Comparison of ENCODE assay signal across 10 cellular contexts in the genomic region with DNA sequence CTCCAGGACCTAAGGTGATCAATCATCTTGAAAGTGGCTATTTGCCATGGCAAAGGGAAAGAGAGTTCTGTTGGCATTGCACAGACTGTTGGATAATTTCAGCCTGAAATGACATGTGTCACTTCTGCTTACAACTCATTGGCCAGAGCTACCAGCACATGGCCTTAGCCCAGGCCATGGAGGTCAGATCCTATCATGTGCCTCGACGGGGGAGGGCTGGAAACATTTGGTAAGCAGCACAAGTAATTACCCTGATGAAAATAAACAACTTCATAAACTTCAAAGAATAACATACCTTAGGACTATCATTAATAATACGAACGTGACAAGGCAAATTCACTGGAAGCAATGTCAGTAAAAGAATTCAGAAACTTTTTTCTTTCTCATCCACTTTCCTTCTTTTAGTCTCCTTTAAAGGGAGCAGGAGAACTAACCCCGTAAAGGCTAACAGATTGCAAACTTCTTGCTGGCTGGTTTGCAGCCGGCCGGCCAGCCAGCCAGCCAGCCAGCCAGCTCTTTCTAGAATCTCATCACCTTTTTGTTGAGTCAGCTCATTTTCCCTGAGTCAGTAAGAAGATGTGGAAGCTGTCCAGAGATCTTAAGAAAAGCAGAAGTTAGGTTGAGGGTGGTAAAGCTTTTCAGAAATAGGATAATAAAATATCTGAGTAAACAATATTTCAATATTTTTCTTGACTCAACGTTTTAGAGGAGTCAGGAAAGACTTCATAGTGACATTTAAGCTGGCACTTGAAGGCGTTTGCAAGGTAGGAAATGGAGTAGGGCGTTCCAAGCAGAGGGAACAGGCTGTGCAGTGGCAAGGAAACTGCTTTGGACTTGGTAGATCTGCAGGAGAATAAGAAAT.
DNase-seq lines count a peak whose midpoint lies in the region; ATAC-seq and TF ChIP-seq lines count a peak whose summit lies in the region.
"Had no signal": no experiment of that assay in that cellular context is flagged by ENCODE, and none has a peak within 500 bp of the region (broad histone marks: within the 10 kb centered on the region; RNA-seq: fewer than 3 reads in every experiment).

No MANE protein-coding gene starts in this region.

- H3K9me2 ChIP-seq in MM.1S (replicated peaks; ENCODE audit: insufficient read depth, low read length): no peaks in the 10 kb centered on the region

- H2AFZ ChIP-seq in MM.1S (ENCODE audit: low read length): no peak overlapping the region

- no peaks in the 10 kb centered on the region for H3K36me3 ChIP-seq in MM.1S (replicated peaks; ENCODE audit: insufficient read depth, low read length)

- H3K27ac ChIP-seq in MM.1S (ENCODE audit: low read length) (no peak overlapping the region), substantia nigra (ENCODE audit: low read depth, low read length, poor library complexity, severe bottlenecking) (peak overlapping the region; percentile 19)

- no peaks in the 10 kb centered on the region for H4K20me1 ChIP-seq in MM.1S (ENCODE audit: insufficient read depth, low read length)

- TF ChIP-seq CTCF in MM.1S (IDR thresholded peaks at IDR 0.05; ENCODE audit: low read length) (no peak), cardiac fibroblast (IDR thresholded peaks at IDR 0.05; ENCODE audit: low read depth, low read length) (no peak)

- DNase-seq in MM.1S: peak; percentile 46
- DNase-seq in cardiac fibroblast (ENCODE audit: low read depth in 2 of 2): peak; percentile 55 to 79
- DNase-seq in left kidney (ENCODE audit: low read depth, low spot score): peak; percentile 60
- peak in 15 of 49 donors; percentile 1 to 48 (median 21) for DNase-seq in substantia nigra (lab: John Stamatoyannopoulos, UW)
- DNase-seq in glomerular visceral epithelial cell (ENCODE audit: extremely low spot score): no peak
- DNase-seq in NCI-H187 (lab: John Stamatoyannopoulos, UW): no peak
- DNase-seq: activated CD4-positive, alpha-beta T cell treated with anti-CD3 and anti-CD28 coated beads for 36 hours; NCI-H1694 treated with DMSO at 0.1 percent for 48 hours had no signal

- H3K79me2 ChIP-seq in MM.1S (ENCODE audit: low read length): no peaks in the 10 kb centered on the region

- ATAC-seq in HG02571 (IDR thresholded peaks at IDR 0.05; ENCODE audit: unreplicated experiment) (no peak), HG03565 (IDR thresholded peaks at IDR 0.05; ENCODE audit: unreplicated experiment) (no peak)
- ATAC-seq: activated CD4-positive, alpha-beta T cell treated with anti-CD3 and anti-CD28 coated beads for 36 hours had no signal

- H3K4me3 ChIP-seq in MM.1S (ENCODE audit: low read length) (no peak overlapping the region), cardiac fibroblast (replicated peaks in 1 of 2; ENCODE audit: low read depth in 2 of 2, low read length in 2 of 2) (no peak overlapping the region)

- H3F3A ChIP-seq in MM.1S (ENCODE audit: insufficient read depth, low read length): peaks cover 10% of the 10 kb centered on the region; the same call in 1 of the 2 replicates

- H3K4me1 ChIP-seq in MM.1S (ENCODE audit: low read length): peaks cover 30% of the 10 kb centered on the region

- no peaks in the 10 kb centered on the region for H3K27me3 ChIP-seq in MM.1S (replicated peaks; ENCODE audit: insufficient read depth, low read length)

- no peak overlapping the region for H3K9ac ChIP-seq in MM.1S (ENCODE audit: low read length)

- no peaks in the 10 kb centered on the region for H3K9me3 ChIP-seq in MM.1S (replicated peaks; ENCODE audit: insufficient read depth, low read length)

- H3K4me2 ChIP-seq in MM.1S (ENCODE audit: low read depth, low read length): peak overlapping the region; percentile 6; the same call in 1 of the 2 replicates

Comparison
In these comparisons a context has a peak if more than half of its experiments do, and no peak if none do; other contexts are left out.
1. DNase-seq: peak in MM.1S (single experiment), cardiac fibroblast (2 of 2) and left kidney (single experiment); none in glomerular visceral epithelial cell (single experiment) and NCI-H187 (0 of 2).